ENCODE assay signal across 9 cellular contexts in genomic region chr7:43639858-43640491, GRCh38. TPM values are rescaled to one million over a fixed set of nuclear protein-coding genes. Genes with fewer than 3 reads are reported as not detected.
DNase-seq lines count a peak whose midpoint lies in the region; ATAC-seq and TF ChIP-seq lines count a peak whose summit lies in the region.
"Had no signal": no experiment of that assay in that cellular context is flagged by ENCODE, and none has a peak within 500 bp of the region (broad histone marks: within the 10 kb centered on the region; RNA-seq: fewer than 3 reads in every experiment).

No MANE protein-coding gene starts in this region.

- intact Hi-C loops in Right ventricle myocardium inferior (cut with DNase I), result no loop called here
- intact Hi-C loops in cardiac septum (cut with DNase I), result no loop called here

- POLR2A ChIA-PET in WTC11 (lab: Charles Lee), result no interaction called here

- no peak overlapping the region for H3K4me3 ChIP-seq in gastroesophageal sphincter
- no peak overlapping the region for H3K4me3 ChIP-seq in rectal smooth muscle tissue (ENCODE audit: low read length)

- no peaks in the 10 kb centered on the region for H3K27me3 Mint-ChIP-seq in WTC11 (ENCODE audit: low read depth)

- 0 out of 2 replicates have a peak overlapping the region, but pooled peaks have one; percentile 12 for H3K27ac Mint-ChIP-seq in WTC11

- TF ChIP-seq CTCF in WTC11 (IDR thresholded peaks at IDR 0.05), result no peak
- TF ChIP-seq CTCF in gastroesophageal sphincter (IDR thresholded peaks at IDR 0.05), result no peak

- 11 to 21% methylated on average over 6 of the region's 6 CpGs for WGBS in gastroesophageal sphincter (ENCODE audit: low coverage in 1 of 2), 2 donors

- ATAC-seq in Right ventricle myocardium inferior, result peak; percentile 61
- ATAC-seq in WTC11, result no peak
- ATAC-seq in gastroesophageal sphincter, result peak; percentile 79
- ATAC-seq in GM21423 (IDR thresholded peaks at IDR 0.05; ENCODE audit: unreplicated experiment), result no peak

- no peak overlapping the region for H3K9ac ChIP-seq in rectal smooth muscle tissue (ENCODE audit: low read length)

- H3K27me3 ChIP-seq in gastroesophageal sphincter (no peaks in the 10 kb centered on the region), rectal smooth muscle tissue (ENCODE audit: control insufficient read depth, insufficient read depth, low read length) (no peaks in the 10 kb centered on the region)

- no peaks in the 10 kb centered on the region for H3K4me1 Mint-ChIP-seq in WTC11

- H3K4me1 ChIP-seq in gastroesophageal sphincter (peaks cover 2 to 38% (median 14%) of the 10 kb centered on the region in 3 donors), rectal smooth muscle tissue (ENCODE audit: control insufficient read depth, insufficient read depth, low read length) (peaks cover 15% of the 10 kb centered on the region)

- peaks cover 69% of the 10 kb centered on the region for H3K36me3 Mint-ChIP-seq in WTC11

- H3K9me3 ChIP-seq in gastroesophageal sphincter, result no peaks in the 10 kb centered on the region

- TF ChIP-seq POLR2A in gastroesophageal sphincter (IDR thresholded peaks at IDR 0.05), result no peak
- TF ChIP-seq POLR2A in erythroblast (IDR thresholded peaks at IDR 0.05; ENCODE audit: low read length), result no peak

- CTCF ChIA-PET in WTC11 (lab: Charles Lee), result interaction anchor here (0.9 to 1.4 kb wide), 3 partner anchors 57 to 198 kb away, joined by 3 to 9 read pairs (median 3); partner anchors contain the start of gene STK17A

- H3K36me3 ChIP-seq in gastroesophageal sphincter (peaks cover 0 to 55% of the 10 kb centered on the region in 2 donors), rectal smooth muscle tissue (ENCODE audit: control insufficient read depth, insufficient read depth, low read length) (peaks cover 13% of the 10 kb centered on the region)

- H3K27ac ChIP-seq in gastroesophageal sphincter, result peak overlapping the region; percentile 65 to 86 (median 80)
- H3K27ac ChIP-seq in rectal smooth muscle tissue (ENCODE audit: low read depth, low read length), result peak overlapping the region; percentile 41

- no peak overlapping the region for H3K4me3 Mint-ChIP-seq in WTC11

- no peak for TF ChIP-seq EP300 in gastroesophageal sphincter (IDR thresholded peaks at IDR 0.05)

- no peaks in the 10 kb centered on the region for H3K9me3 Mint-ChIP-seq in WTC11

- DNase-seq in Right ventricle myocardium inferior (ENCODE audit: missing footprints) (no peak), cardiac septum (ENCODE audit: low spot score) (no peak), WTC11 (ENCODE audit: low spot score) (no peak), GDM1 (lab: John Stamatoyannopoulos, UW) (no peak), erythroblast (lab: John Stamatoyannopoulos, UW) (no peak)
- DNase-seq: DND-41 had no signal

TF ChIP-seq in WTC11, 78 proteins besides CTCF, POLR2A, EP300 and RAD21:
- TF ChIP-seq FOXP4 (CRISPR knock-in tag; IDR thresholded peaks at IDR 0.05) (no peak), ZNF416 (CRISPR knock-in tag; IDR thresholded peaks at IDR 0.05) (no peak), GABPB1 (CRISPR knock-in tag; IDR thresholded peaks at IDR 0.05) (peak; percentile 43; the same call in 1 of the 2 replicates)

RNA-seq across cellular contexts. Expression of gene STK17A, which starts 57.1 kb away (rescaled TPM):
- 28.1 TPM for total RNA-seq in Right ventricle myocardium inferior
- total RNA-seq in cardiac septum, result 40.3 TPM
- 12.2 to 17.6 TPM (median 15.1 TPM) in 3 replicates for total RNA-seq in WTC11 (2021)
- total RNA-seq in gastroesophageal sphincter, result 10 to 100 TPM; 14.6 to 31.5 (median 27.3) TPM

Comparison
In these comparisons a context has a peak if more than half of its experiments do, and no peak if none do; other contexts are left out.
1. ATAC-seq: peak in Right ventricle myocardium inferior (single experiment) and gastroesophageal sphincter (single experiment); none in WTC11 (single experiment) and GM21423 (single experiment).